ENCODE assay signal across 15 cellular contexts in the genomic region with DNA sequence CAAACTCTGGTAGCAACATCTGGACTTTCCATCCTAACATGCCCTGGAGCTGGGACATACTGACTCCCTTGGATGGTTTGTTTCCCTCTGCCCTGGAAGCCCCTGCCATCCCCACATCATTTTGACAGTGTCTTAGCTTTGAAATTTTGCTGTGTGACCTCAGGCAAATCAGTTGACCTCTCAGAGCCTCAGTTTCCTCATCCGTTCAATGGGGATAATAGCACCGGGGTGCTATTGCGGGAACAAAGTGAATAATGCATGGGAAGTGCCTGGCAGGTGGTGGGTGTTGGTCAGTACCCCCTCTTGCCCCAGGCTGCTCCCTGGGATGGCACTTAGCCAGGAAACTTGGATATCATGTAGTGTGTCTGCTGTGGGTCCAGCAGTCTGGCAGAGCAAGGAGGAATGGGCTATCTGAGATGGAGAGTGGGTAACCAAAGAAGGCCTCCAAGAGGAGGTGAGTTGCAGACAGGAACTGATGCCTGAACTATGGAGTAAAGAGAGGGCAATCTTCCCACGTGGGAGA.
"Had no signal": no experiment of that assay in that cellular context is flagged by ENCODE, and none has a peak within 500 bp of the region (broad histone marks: within the 10 kb centered on the region; RNA-seq: fewer than 3 reads in every experiment).

No MANE protein-coding gene starts in this region.

- ATAC-seq: activated CD4-positive, alpha-beta T cell treated with anti-CD3 and anti-CD28 coated beads for 36 hours; activated CD8-positive, alpha-beta T cell treated with anti-CD3 and anti-CD28 coated beads for 36 hours; lower lobe of right lung; natural killer cell had no signal

- H3K9me3 ChIP-seq: lower lobe of right lung, suprapubic skin, upper lobe of left lung had no signal

- H3K79me2 ChIP-seq: hepatocyte had no signal

- DNase-seq: activated CD8-positive, alpha-beta memory T cell treated with anti-CD3 and anti-CD28 coated beads, Interleukin-2, amount 50 U/mL, for 48 hours; activated CD8-positive, alpha-beta T cell treated with anti-CD3 and anti-CD28 coated beads for 36 hours; activated naive CD4-positive, alpha-beta T cell treated with Interleukin-2 at 50 U/mL for 16 hours; dermis blood vessel endothelial cell; erythroblast; lower lobe of right lung; natural killer cell; stimulated activated CD4-positive, alpha-beta T cell treated with anti-CD3 and anti-CD28 coated beads, Interleukin-2, amount 100 ng/mL, for 48 hours; stimulated activated naive CD4-positive, alpha-beta T cell treated with Interleukin-2 at 50 U/mL for 16 hours; T-helper 1 cell; upper lobe of left lung; WERI-Rb-1 had no signal

- H3K4me3 ChIP-seq: hepatocyte, lower lobe of right lung, suprapubic skin, upper lobe of left lung had no signal

- H3K36me3 ChIP-seq: lower lobe of right lung, suprapubic skin, upper lobe of left lung, WERI-Rb-1 had no signal

- H3K27ac ChIP-seq: hepatocyte, lower lobe of right lung, suprapubic skin, upper lobe of left lung, WERI-Rb-1 had no signal

- H3K4me2 ChIP-seq: hepatocyte had no signal

- H3K27me3 ChIP-seq: hepatocyte, suprapubic skin, upper lobe of left lung had no signal

- H2AFZ ChIP-seq: hepatocyte had no signal
